In the genomic region with DNA sequence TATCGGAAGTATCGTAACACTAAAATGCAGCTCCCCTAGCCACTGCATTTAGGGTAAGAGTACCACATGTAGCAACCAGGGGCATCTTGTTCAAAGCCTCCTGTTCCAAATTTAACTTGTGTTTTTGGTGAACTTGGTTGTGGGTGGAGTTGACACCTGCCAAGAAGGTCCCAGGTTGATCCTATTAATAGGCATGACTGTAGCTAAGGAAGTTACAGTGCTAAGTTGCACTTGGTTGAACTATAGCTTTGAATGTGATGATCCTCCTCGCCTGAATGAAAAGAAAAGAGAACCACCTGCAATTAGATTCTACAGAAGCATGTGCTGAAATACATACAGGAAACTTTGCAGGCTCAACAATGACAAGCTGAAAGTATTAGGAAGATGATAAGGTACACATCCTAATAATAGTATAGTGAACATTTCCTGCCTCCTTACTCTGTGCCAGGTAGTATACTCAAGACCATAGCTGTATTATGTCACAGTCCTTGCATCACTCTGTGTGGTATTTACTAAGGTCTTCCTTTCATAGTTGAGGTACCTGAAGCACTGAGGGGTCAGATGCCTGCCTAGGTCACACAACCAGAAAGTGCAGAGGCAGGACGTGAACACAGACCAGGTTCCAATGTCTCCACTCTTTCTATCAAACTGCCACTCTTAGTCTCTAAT, we compare ENCODE assay signal across 15 cellular contexts.
DNase-seq lines count a peak whose midpoint lies in the region; ATAC-seq lines count a peak whose summit lies in the region.
"Had no signal": no experiment of that assay in that cellular context is flagged by ENCODE, and none has a peak within 500 bp of the region (broad histone marks: within the 10 kb centered on the region; RNA-seq: fewer than 3 reads in every experiment).

No MANE protein-coding gene starts in this region.

- peak; percentile 26 for ATAC-seq in GM18508 (IDR thresholded peaks at IDR 0.05; ENCODE audit: insufficient read depth, unreplicated experiment)
- peak; percentile 42 for ATAC-seq in GM21529 (IDR thresholded peaks at IDR 0.05; ENCODE audit: unreplicated experiment)
- peak; percentile 40 for ATAC-seq in HG03432 (IDR thresholded peaks at IDR 0.05; ENCODE audit: unreplicated experiment)
- ATAC-seq in memory B cell (ENCODE audit: low read depth): peak; percentile 69
- ATAC-seq in HG03039 (IDR thresholded peaks at IDR 0.05; ENCODE audit: unreplicated experiment): no peak
- ATAC-seq: natural killer cell, right cardiac atrium had no signal

- H3K4me3 Mint-ChIP-seq in memory B cell: peak overlapping the region; percentile 66
- H3K4me3 Mint-ChIP-seq: central memory CD8-positive, alpha-beta T cell; natural killer cell had no signal

- H3K36me3 Mint-ChIP-seq in memory B cell: peaks cover 2% of the 10 kb centered on the region
- H3K36me3 Mint-ChIP-seq: activated naive CD4-positive, alpha-beta T cell treated with anti-CD3 and anti-CD28 coated beads, Interleukin-2, amount 50 U/mL, for 72 hours; natural killer cell had no signal

- in situ Hi-C loops in KBM-7 (cut with MboI; ENCODE audit: low pct_unique_long_range_greater_than_20kb, low sequenced_read_pairs): no loop called here

- no peaks in the 10 kb centered on the region for H3K9me3 Mint-ChIP-seq in memory B cell
- H3K9me3 Mint-ChIP-seq: activated naive CD4-positive, alpha-beta T cell treated with anti-CD3 and anti-CD28 coated beads, Interleukin-2, amount 50 U/mL, for 72 hours; central memory CD8-positive, alpha-beta T cell; natural killer cell had no signal

- peak overlapping the region; percentile 92 for H3K27ac Mint-ChIP-seq in memory B cell
- H3K27ac Mint-ChIP-seq: activated naive CD4-positive, alpha-beta T cell treated with anti-CD3 and anti-CD28 coated beads, Interleukin-2, amount 50 U/mL, for 72 hours; natural killer cell had no signal

- DNase-seq in memory B cell (ENCODE audit: low spot score in 2 of 2): peak; percentile 23 to 39
- no peak for DNase-seq in NCI-H128 (lab: John Stamatoyannopoulos, UW; ENCODE audit: unreplicated experiment)
- DNase-seq in RKO (ENCODE audit: low spot score): no peak
- no peak for DNase-seq in KBM-7
- DNase-seq: activated CD8-positive, alpha-beta memory T cell treated with anti-CD3 and anti-CD28 coated beads, Interleukin-2, amount 50 U/mL, for 4 hours; EL; natural killer cell; NCI-H2171; right cardiac atrium had no signal

- peaks cover 69% of the 10 kb centered on the region for H3K4me1 Mint-ChIP-seq in memory B cell
- H3K4me1 Mint-ChIP-seq: central memory CD8-positive, alpha-beta T cell; natural killer cell had no signal

- H3K27me3 Mint-ChIP-seq in memory B cell: no peaks in the 10 kb centered on the region

Comparison
In these comparisons a context has a peak if more than half of its experiments do, and no peak if none do; other contexts are left out.
1. DNase-seq: peak in memory B cell (2 of 2); none in NCI-H128 (single experiment), RKO (single experiment) and KBM-7 (single experiment).